8 cellular contexts compared by ENCODE assay signal in the genomic region with DNA sequence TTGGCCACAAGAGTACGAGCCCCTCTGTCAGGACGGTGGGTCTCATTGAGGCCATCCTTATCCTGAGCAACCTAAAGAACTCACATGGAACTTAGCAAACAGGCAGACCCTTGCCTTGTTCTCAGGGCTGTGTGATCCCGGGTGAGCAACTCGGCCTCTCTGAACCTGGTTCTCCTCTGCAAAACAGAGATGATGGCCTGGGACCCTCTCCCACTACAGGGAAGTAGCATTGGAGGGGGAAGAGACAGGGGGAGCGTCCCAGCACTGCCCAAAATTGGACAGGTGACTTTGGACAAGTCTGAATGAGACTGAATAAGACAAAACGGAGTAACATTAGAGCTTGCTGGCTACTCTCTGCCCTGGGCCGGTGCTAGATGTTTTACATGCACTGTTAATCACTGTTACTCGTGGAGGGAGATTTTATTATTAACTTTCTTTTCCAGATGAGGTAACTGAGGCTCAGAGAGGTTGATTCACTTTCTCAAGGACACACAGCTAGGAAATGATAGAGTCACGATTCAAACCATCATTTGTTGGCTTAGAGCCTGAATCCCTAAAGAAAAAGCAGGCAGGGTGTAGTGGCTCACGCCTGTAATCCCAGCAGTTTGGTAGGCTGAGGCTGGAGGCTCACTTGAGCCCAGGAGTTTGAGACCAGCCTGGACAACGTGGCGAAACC.
DNase-seq lines count a peak whose midpoint lies in the region; ATAC-seq and TF ChIP-seq lines count a peak whose summit lies in the region.

No MANE protein-coding gene starts in this region.

- H3K27me3 ChIP-seq in CD4-positive, alpha-beta T cell (ENCODE audit: control insufficient read depth, insufficient read depth, low read length), result no peaks in the 10 kb centered on the region
- no peaks in the 10 kb centered on the region for H3K27me3 ChIP-seq in WERI-Rb-1 (ENCODE audit: insufficient read depth, low read depth, severe bottlenecking)
- no peaks in the 10 kb centered on the region for H3K27me3 ChIP-seq in gastroesophageal sphincter
- H3K27me3 ChIP-seq in sigmoid colon, result no peaks in the 10 kb centered on the region

- H3K4me1 ChIP-seq in gastroesophageal sphincter (peaks cover 4 to 95% (median 59%) of the 10 kb centered on the region in 3 donors), sigmoid colon (peaks cover 0 to 96% (median 86%) of the 10 kb centered on the region in 4 donors)

- peak overlapping the region; percentile 84 for H3K27ac Mint-ChIP-seq in CD4-positive, alpha-beta T cell

- intact Hi-C loops in CD4-positive, alpha-beta T cell (cut with DNase I, micrococcal nuclease), result loop anchor here (5.0 to 10.0 kb wide), 2 partner anchors 50 to 157 kb away; no protein-coding TSS in a partner anchor
- intact Hi-C loops in sigmoid colon (cut with DNase I), result loop anchor here (2.0 to 5.0 kb wide), 2 partner anchors 162 to 308 kb away; no protein-coding TSS in a partner anchor

- H3K4me3 ChIP-seq in WERI-Rb-1 (ENCODE audit: low read depth, low read length), result no peak overlapping the region
- H3K4me3 ChIP-seq in gastroesophageal sphincter, result peak overlapping the region in 1 of 2 donors; percentile 74
- peak overlapping the region in 2 of 4 donors; percentile 61 to 65 for H3K4me3 ChIP-seq in sigmoid colon

- DNase-seq in CD4-positive, alpha-beta T cell, result no peak
- DNase-seq in WERI-Rb-1 (no peak), sigmoid colon (no peak), GOT3 (lab: John Stamatoyannopoulos, UW) (no peak), iPS-NIHi7 (ENCODE audit: extremely low spot score) (no peak)
- DNase-seq in activated effector memory CD4-positive, alpha-beta T cell treated with anti-CD3 and anti-CD28 coated beads, Interleukin-2, amount 50 U/mL, for 16 hours, result no peak

- no peaks in the 10 kb centered on the region for H3K9me3 Mint-ChIP-seq in CD4-positive, alpha-beta T cell

- peak overlapping the region; percentile 77 for H3K4me3 Mint-ChIP-seq in CD4-positive, alpha-beta T cell

- TF ChIP-seq POLR2A in gastroesophageal sphincter (IDR thresholded peaks at IDR 0.05) (no peak), sigmoid colon (IDR thresholded peaks at IDR 0.05) (no peak)

- H3K36me3 Mint-ChIP-seq in CD4-positive, alpha-beta T cell (ENCODE audit: low read depth), result peaks cover 5% of the 10 kb centered on the region

- no peak overlapping the region for H3K27ac ChIP-seq in CD4-positive, alpha-beta T cell (ENCODE audit: low read depth, low read length)
- H3K27ac ChIP-seq in WERI-Rb-1 (peak overlapping the region; percentile 99), gastroesophageal sphincter (peak overlapping the region; percentile 95 to 100 (median 98)), sigmoid colon (peak overlapping the region; percentile 99 to 100 (median 99))

- 32 to 64% methylated on average over 4 of the region's 12 CpGs for WGBS in gastroesophageal sphincter (ENCODE audit: low coverage in 1 of 2), 2 donors
- 76 to 80% methylated on average over 12 of the region's 12 CpGs for WGBS in sigmoid colon, 2 donors

- ATAC-seq in CD4-positive, alpha-beta T cell (ENCODE audit: poor library complexity), result no peak
- ATAC-seq in gastroesophageal sphincter (no peak), HG02623 (IDR thresholded peaks at IDR 0.05; ENCODE audit: unreplicated experiment) (no peak)

- no peaks in the 10 kb centered on the region for H3K27me3 Mint-ChIP-seq in CD4-positive, alpha-beta T cell

- POLR2A ChIA-PET in CD4-positive, alpha-beta T cell (lab: Charles Lee), result interaction anchor here (0.9 to 2.8 kb wide), 7 partner anchors 10 to 306 kb away, joined by 3 to 21 read pairs (median 4); a partner anchor contains a TSS

- peaks cover 42% of the 10 kb centered on the region for H3K4me1 Mint-ChIP-seq in CD4-positive, alpha-beta T cell (ENCODE audit: low read depth)

- CTCF ChIA-PET in CD4-positive, alpha-beta T cell (lab: Charles Lee), result no interaction called here

- no peaks in the 10 kb centered on the region for H3K9me3 ChIP-seq in CD4-positive, alpha-beta T cell (ENCODE audit: control insufficient read depth, low read length)
- H3K9me3 ChIP-seq in WERI-Rb-1 (ENCODE audit: severe bottlenecking) (no peaks in the 10 kb centered on the region), gastroesophageal sphincter (no peaks in the 10 kb centered on the region), sigmoid colon (no peaks in the 10 kb centered on the region)

- no peak for TF ChIP-seq EP300 in gastroesophageal sphincter (IDR thresholded peaks at IDR 0.05)
- no peak for TF ChIP-seq EP300 in sigmoid colon (IDR thresholded peaks at IDR 0.05)

- H3K36me3 ChIP-seq in WERI-Rb-1 (no peaks in the 10 kb centered on the region), gastroesophageal sphincter (no peaks in the 10 kb centered on the region), sigmoid colon (no peaks in the 10 kb centered on the region)

- TF ChIP-seq CTCF in CD4-positive, alpha-beta T cell (IDR thresholded peaks at IDR 0.05), result no peak
- TF ChIP-seq CTCF in WERI-Rb-1 (IDR thresholded peaks at IDR 0.05; ENCODE audit: low read depth, low read length), result no peak
- TF ChIP-seq CTCF in gastroesophageal sphincter (IDR thresholded peaks at IDR 0.05), result no peak
- TF ChIP-seq CTCF in sigmoid colon (IDR thresholded peaks at IDR 0.05), result no peak
